Comparison of ENCODE assay signal across 8 cellular contexts in the genomic region with DNA sequence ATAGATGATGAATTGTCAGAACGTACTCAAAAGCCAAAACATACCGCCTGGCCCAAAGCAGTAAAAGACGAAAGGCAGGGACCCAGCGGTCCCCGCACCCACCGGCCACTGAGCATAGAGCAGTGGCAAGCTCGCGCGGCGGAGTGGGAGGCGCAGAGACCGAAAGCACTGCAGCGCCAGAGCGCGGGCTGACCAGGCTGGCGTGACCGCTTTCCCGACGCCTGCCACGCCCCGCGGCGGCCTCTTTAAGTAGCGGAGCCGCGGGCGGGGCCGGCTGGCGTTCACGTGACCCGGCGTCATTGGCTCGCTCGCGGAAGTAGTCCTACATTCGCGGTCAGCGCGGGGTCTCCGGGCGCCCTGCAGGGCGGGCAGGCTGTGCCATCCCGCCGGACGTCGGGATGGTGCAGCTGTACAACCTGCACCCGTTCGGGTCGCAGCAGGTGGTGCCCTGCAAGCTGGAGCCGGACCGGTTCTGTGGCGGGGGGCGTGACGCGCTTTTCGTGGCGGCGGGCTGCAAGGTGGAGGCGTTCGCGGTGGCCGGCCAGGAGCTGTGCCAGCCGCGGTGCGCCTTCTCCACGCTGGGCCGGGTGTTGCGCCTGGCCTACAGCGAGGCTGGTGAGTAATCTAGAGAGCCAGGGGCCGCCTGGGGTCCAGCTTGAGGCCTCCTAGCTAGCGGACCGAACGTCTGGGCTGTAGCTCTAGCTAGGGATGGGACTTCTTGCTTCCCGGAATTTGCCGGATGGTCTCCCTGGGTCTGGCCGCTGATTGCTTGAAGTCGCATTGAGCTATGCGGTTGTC. TPM values are rescaled to one million over a fixed set of nuclear protein-coding genes. Genes with fewer than 3 reads are reported as not detected.
A peak's percentile ranks its signal among the peaks of the same experiment; 100 is the strongest.
DNase-seq lines count a peak whose midpoint lies in the region; ATAC-seq and TF ChIP-seq lines count a peak whose summit lies in the region.

A gene with protein sequence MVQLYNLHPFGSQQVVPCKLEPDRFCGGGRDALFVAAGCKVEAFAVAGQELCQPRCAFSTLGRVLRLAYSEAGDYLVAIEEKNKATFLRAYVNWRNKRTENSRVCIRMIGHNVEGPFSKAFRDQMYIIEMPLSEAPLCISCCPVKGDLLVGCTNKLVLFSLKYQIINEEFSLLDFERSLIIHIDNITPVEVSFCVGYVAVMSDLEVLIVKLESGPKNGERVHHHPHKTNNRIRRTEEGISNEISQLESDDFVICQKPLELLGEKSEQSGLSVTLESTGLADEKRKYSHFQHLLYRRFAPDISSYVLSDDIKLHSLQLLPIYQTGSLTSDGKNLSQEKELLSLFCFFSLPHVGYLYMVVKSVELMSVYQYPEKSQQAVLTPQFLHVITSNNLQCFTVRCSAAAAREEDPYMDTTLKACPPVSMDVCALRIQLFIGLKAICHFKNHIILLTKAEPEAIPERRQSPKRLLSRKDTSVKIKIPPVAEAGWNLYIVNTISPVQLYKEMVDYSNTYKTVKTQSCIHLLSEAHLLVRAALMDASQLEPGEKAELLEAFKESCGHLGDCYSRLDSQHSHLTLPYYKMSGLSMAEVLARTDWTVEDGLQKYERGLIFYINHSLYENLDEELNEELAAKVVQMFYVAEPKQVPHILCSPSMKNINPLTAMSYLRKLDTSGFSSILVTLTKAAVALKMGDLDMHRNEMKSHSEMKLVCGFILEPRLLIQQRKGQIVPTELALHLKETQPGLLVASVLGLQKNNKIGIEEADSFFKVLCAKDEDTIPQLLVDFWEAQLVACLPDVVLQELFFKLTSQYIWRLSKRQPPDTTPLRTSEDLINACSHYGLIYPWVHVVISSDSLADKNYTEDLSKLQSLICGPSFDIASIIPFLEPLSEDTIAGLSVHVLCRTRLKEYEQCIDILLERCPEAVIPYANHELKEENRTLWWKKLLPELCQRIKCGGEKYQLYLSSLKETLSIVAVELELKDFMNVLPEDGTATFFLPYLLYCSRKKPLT (plus strand): TSS at position 313 of the 798 bp plus-strand sequence. CDS start 86 bp downstream, at position 399.

- TF ChIP-seq CTCF in colonic mucosa (IDR thresholded peaks at IDR 0.05): no peak

- intact Hi-C loops in colonic mucosa (cut with DNase I): loop anchor here (10.0 kb wide), 2 partner anchors 175 to 355 kb away; no protein-coding TSS in a partner anchor
- intact Hi-C loops in left colon (cut with DNase I, micrococcal nuclease): no loop called here

- no peaks in the 10 kb centered on the region for H3K36me3 ChIP-seq in colonic mucosa

- H3K4me3 ChIP-seq in colonic mucosa: peak within 1 kb of the TSS; percentile 93

- H3K27me3 ChIP-seq in colonic mucosa: no peaks in the 10 kb centered on the region

- H3K9me3 ChIP-seq in colonic mucosa: no peaks in the 10 kb centered on the region

- H3K4me1 ChIP-seq in colonic mucosa: peaks cover 5% of the 10 kb centered on the region

- ATAC-seq in GM19351 (IDR thresholded peaks at IDR 0.05; ENCODE audit: unreplicated experiment) (peak; percentile 90), HG03520 (IDR thresholded peaks at IDR 0.05; ENCODE audit: unreplicated experiment) (peak; percentile 93), left colon (peak; percentile 97)

- H3K27ac ChIP-seq in colonic mucosa: peak within 1 kb of the TSS; percentile 87

- peak; percentile 37 to 92 (median 82) for DNase-seq in C1 segment of cervical spinal cord (lab: John Stamatoyannopoulos, UW)
- DNase-seq in NCI-H526 (lab: John Stamatoyannopoulos, UW): peak; percentile 85 to 97
- peak; percentile 86 for DNase-seq in activated CD4-positive, alpha-beta T cell treated with anti-CD3 and anti-CD28 coated beads for 48 hours
- DNase-seq in colonic mucosa: peak; percentile 93
- peak; percentile 92 to 97 for DNase-seq in left colon
- peak; percentile 77 for DNase-seq in stimulated activated CD4-positive, alpha-beta T cell treated with anti-CD3 and anti-CD28 coated beads, Interleukin-1b, Interleukin-23, amount 100 ng/mL, for 48 hours

- H3K9ac ChIP-seq in colonic mucosa (ENCODE audit: low read depth in 2 of 2, low read length in 2 of 2): peak within 1 kb of the TSS; percentile 91 to 94

RNA-seq across cellular contexts. Expression of the gene that starts here (rescaled TPM):
- total RNA-seq in colonic mucosa (10 to 100 TPM; 15.8 to 19.5 TPM), left colon (10 to 100 TPM; 15.0 to 18.1 TPM)

Comparison
In these comparisons a context has a peak if more than half of its experiments do, and no peak if none do; other contexts are left out.
1. Peak in every context shown above with its lines: DNase-seq, ATAC-seq, H3K4me3 ChIP-seq and H3K27ac ChIP-seq.